20 cellular contexts compared by ENCODE assay signal in the genomic region with DNA sequence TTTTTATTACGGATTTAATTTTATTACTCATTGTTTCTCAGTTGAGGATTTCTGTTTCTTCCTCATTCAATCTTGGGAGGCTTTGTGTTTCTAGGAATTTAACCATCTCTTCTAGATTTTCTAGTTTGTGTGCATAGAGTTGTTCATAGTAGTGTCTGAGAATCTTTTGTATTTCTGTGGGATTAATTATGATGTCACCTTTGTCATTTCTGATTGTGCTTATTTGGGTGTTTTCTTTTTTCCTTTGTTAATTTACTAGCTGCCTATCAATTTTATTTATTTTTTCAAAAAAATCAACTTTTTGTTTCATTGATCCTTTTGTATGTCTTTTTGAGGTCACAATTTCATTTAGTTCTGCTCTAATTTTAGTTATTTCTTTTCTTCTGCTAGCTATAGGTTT.
"Had no signal": no experiment of that assay in that cellular context is flagged by ENCODE, and none has a peak within 500 bp of the region (broad histone marks: within the 10 kb centered on the region; RNA-seq: fewer than 3 reads in every experiment).

No MANE protein-coding gene starts in this region.

- FAIRE-seq: frontal cortex, small intestine, urothelium cell line had no signal

- H3K36me3 ChIP-seq: heart left ventricle, ovary, right atrium auricular region, suprapubic skin, thyroid gland had no signal

- H3K9me3 ChIP-seq: ovary, thyroid gland had no signal

- H3K4me3 ChIP-seq: dorsolateral prefrontal cortex, heart left ventricle, ovary, right atrium auricular region, suprapubic skin, thyroid gland had no signal

- H3K27ac ChIP-seq: dorsolateral prefrontal cortex, heart left ventricle, ovary, right atrium auricular region, suprapubic skin, thyroid gland had no signal

- DNase-seq: cortex of kidney; dorsolateral prefrontal cortex; effector CD8-positive, alpha-beta T cell; heart left ventricle; hippocampal formation; kidney glomerular epithelial cell; mesendoderm; naive thymus-derived CD4-positive, alpha-beta T cell; ovary; small intestine; stimulated activated CD4-positive, alpha-beta T cell treated with anti-CD3 and anti-CD28 coated beads, Interleukin-12 subunit alpha, Interleukin-12 subunit beta, amount 100 ng/mL, for 4 hours; stimulated activated naive CD4-positive, alpha-beta T cell treated with Interleukin-2 at 50 U/mL for 16 hours; thyroid gland had no signal

- H3K36me3 Mint-ChIP-seq: type B pancreatic cell had no signal

- H3K27me3 ChIP-seq: dorsolateral prefrontal cortex, heart left ventricle, ovary, right atrium auricular region, suprapubic skin, thyroid gland had no signal

- H3K4me3 Mint-ChIP-seq: naive thymus-derived CD4-positive, alpha-beta T cell; neural crest cell; type B pancreatic cell had no signal

- H3K27ac Mint-ChIP-seq: naive thymus-derived CD4-positive, alpha-beta T cell; type B pancreatic cell had no signal

- H3K4me1 ChIP-seq: heart left ventricle, right atrium auricular region, suprapubic skin, thyroid gland had no signal

- ATAC-seq: esophagus mucosa; heart left ventricle; naive thymus-derived CD4-positive, alpha-beta T cell had no signal

- H3K4me1 Mint-ChIP-seq: neural crest cell had no signal
